ENCODE assay signal across 8 cellular contexts in genomic region chr12:25958254-25959068, GRCh38. TPM values are rescaled to one million over a fixed set of nuclear protein-coding genes. Genes with fewer than 3 reads are reported as not detected.
DNase-seq lines count a peak whose midpoint lies in the region; ATAC-seq and FAIRE-seq lines count a peak whose summit lies in the region.

TSS of gene RASSF8 (plus strand) at chr12:25958682. CDS start at chr12:26055344, 96,662 bp downstream.

- no peaks in the 10 kb centered on the region for H3K9me3 Mint-ChIP-seq in activated T-helper 2 cell treated with anti-CD3 and anti-CD28 coated beads, Interferon-gamma antibody, Interleukin-2, Interleukin-4, amounts not matched to agents 10 μg/mL and 5 μg/mL and 100 μg/mL, durations not matched to agents 14 hours and 24 hours and 36 hours
- no peaks in the 10 kb centered on the region for H3K9me3 Mint-ChIP-seq in natural killer cell treated with Interleukin-12 subunit alpha and Interleukin-12 subunit beta and Interleukin-15 and Interleukin-18, amount 100 ng/mL, for 72 hours

- intact Hi-C loops in activated T-helper 2 cell treated with anti-CD3 and anti-CD28 coated beads, Interferon-gamma antibody, Interleukin-2, Interleukin-4, amounts not matched to agents 10 μg/mL and 5 μg/mL and 100 μg/mL, durations not matched to agents 14 hours and 24 hours and 36 hours (cut with micrococcal nuclease), result loop anchor here (5.0 kb wide), 2 partner anchors 164 to 756 kb away; no protein-coding TSS in a partner anchor

- H3K36me3 Mint-ChIP-seq in activated T-helper 2 cell treated with anti-CD3 and anti-CD28 coated beads, Interferon-gamma antibody, Interleukin-2, Interleukin-4, amounts not matched to agents 10 μg/mL and 5 μg/mL and 100 μg/mL, durations not matched to agents 14 hours and 24 hours and 36 hours (ENCODE audit: low read depth), result no peaks in the 10 kb centered on the region
- H3K36me3 Mint-ChIP-seq in natural killer cell treated with Interleukin-12 subunit alpha and Interleukin-12 subunit beta and Interleukin-15 and Interleukin-18, amount 100 ng/mL, for 72 hours, result peaks cover 4% of the 10 kb centered on the region

- H3K4me3 Mint-ChIP-seq in activated T-helper 2 cell treated with anti-CD3 and anti-CD28 coated beads, Interferon-gamma antibody, Interleukin-2, Interleukin-4, amounts not matched to agents 10 μg/mL and 5 μg/mL and 100 μg/mL, durations not matched to agents 14 hours and 24 hours and 36 hours (ENCODE audit: low read depth), result peak within 1 kb of the TSS; percentile 79
- peak within 1 kb of the TSS; percentile 78 for H3K4me3 Mint-ChIP-seq in natural killer cell treated with Interleukin-12 subunit alpha and Interleukin-12 subunit beta and Interleukin-15 and Interleukin-18, amount 100 ng/mL, for 72 hours

- DNase-seq in Ammon's horn (ENCODE audit: low spot score), result peak; percentile 66
- DNase-seq in GM18507 (ENCODE audit: extremely low spot score, insufficient read length, low read depth), result peak; percentile 26
- peak; percentile 45 for DNase-seq in NCI-H2227 (lab: John Stamatoyannopoulos, UW; ENCODE audit: unreplicated experiment)
- peak; percentile 11 for DNase-seq in activated T-helper 2 cell treated with anti-CD3 and anti-CD28 coated beads, Interferon-gamma antibody, Interleukin-2, Interleukin-4, amounts not matched to agents 10 μg/mL and 5 μg/mL and 100 μg/mL, durations not matched to agents 14 hours and 24 hours and 36 hours (ENCODE audit: low spot score)
- DNase-seq in frontal cortex (ENCODE audit: low spot score in 2 of 2), result peak; percentile 86 to 88
- peak; percentile 60 for DNase-seq in natural killer cell treated with Interleukin-12 subunit alpha and Interleukin-12 subunit beta and Interleukin-15 and Interleukin-18, amount 100 ng/mL, for 72 hours (ENCODE audit: low spot score)

- peaks cover 64% of the 10 kb centered on the region for H3K27me3 Mint-ChIP-seq in activated T-helper 2 cell treated with anti-CD3 and anti-CD28 coated beads, Interferon-gamma antibody, Interleukin-2, Interleukin-4, amounts not matched to agents 10 μg/mL and 5 μg/mL and 100 μg/mL, durations not matched to agents 14 hours and 24 hours and 36 hours (ENCODE audit: low read depth)
- peaks cover 42 to 68% of the 10 kb centered on the region in 2 donors for H3K27me3 Mint-ChIP-seq in natural killer cell treated with Interleukin-12 subunit alpha and Interleukin-12 subunit beta and Interleukin-15 and Interleukin-18, amount 100 ng/mL, for 72 hours

- H3K4me1 Mint-ChIP-seq in activated T-helper 2 cell treated with anti-CD3 and anti-CD28 coated beads, Interferon-gamma antibody, Interleukin-2, Interleukin-4, amounts not matched to agents 10 μg/mL and 5 μg/mL and 100 μg/mL, durations not matched to agents 14 hours and 24 hours and 36 hours (ENCODE audit: low read depth), result peaks cover 6% of the 10 kb centered on the region
- peaks cover 8 to 14% of the 10 kb centered on the region in 2 donors for H3K4me1 Mint-ChIP-seq in natural killer cell treated with Interleukin-12 subunit alpha and Interleukin-12 subunit beta and Interleukin-15 and Interleukin-18, amount 100 ng/mL, for 72 hours (ENCODE audit: low read depth in 2 of 2)

- ATAC-seq in HG02938 (IDR thresholded peaks at IDR 0.05; ENCODE audit: unreplicated experiment), result peak; percentile 66
- peak; percentile 84 to 91 for ATAC-seq in natural killer cell treated with Interleukin-12 subunit alpha and Interleukin-12 subunit beta and Interleukin-15 and Interleukin-18, amount 100 ng/mL, for 72 hours
- ATAC-seq in GM18870 (IDR thresholded peaks at IDR 0.05; ENCODE audit: unreplicated experiment), result no peak

- no peak within 1 kb of the TSS for H3K27ac Mint-ChIP-seq in activated T-helper 2 cell treated with anti-CD3 and anti-CD28 coated beads, Interferon-gamma antibody, Interleukin-2, Interleukin-4, amounts not matched to agents 10 μg/mL and 5 μg/mL and 100 μg/mL, durations not matched to agents 14 hours and 24 hours and 36 hours
- no peak within 1 kb of the TSS for H3K27ac Mint-ChIP-seq in natural killer cell treated with Interleukin-12 subunit alpha and Interleukin-12 subunit beta and Interleukin-15 and Interleukin-18, amount 100 ng/mL, for 72 hours

- no peak for FAIRE-seq in GM18507 (lab: Jason Lieb, UNC)
- no peak for FAIRE-seq in frontal cortex (lab: Jason Lieb, UNC)

RNA-seq across cellular contexts. Expression of gene RASSF8, which starts in this region (rescaled TPM):
- total RNA-seq in activated T-helper 2 cell treated with anti-CD3 and anti-CD28 coated beads, Interferon-gamma antibody, Interleukin-2, Interleukin-4, amounts not matched to agents 10 μg/mL and 5 μg/mL and 100 μg/mL, durations not matched to agents 14 hours and 24 hours and 36 hours, result 0.16 and 0.28 TPM in 2 replicates
- 19.2 TPM for total RNA-seq in frontal cortex
- total RNA-seq in natural killer cell treated with Interleukin-12 subunit alpha and Interleukin-12 subunit beta and Interleukin-15 and Interleukin-18, amount 100 ng/mL, for 72 hours, result 1 to 10 TPM; 3.5 to 5.7 TPM

Comparison
In these comparisons a context has a peak if more than half of its experiments do, and no peak if none do; other contexts are left out.
1. Peak in DNase-seq in activated T-helper 2 cell treated with anti-CD3 and anti-CD28 coated beads, Interferon-gamma antibody, Interleukin-2, Interleukin-4, amounts not matched to agents 10 μg/mL and 5 μg/mL and 100 μg/mL, durations not matched to agents 14 hours and 24 hours and 36 hours; RNA of the gene not detected or under 1 TPM.
2. DNase-seq: peak in every context shown above with its lines; median percentile 87 in frontal cortex; 66 in Ammon's horn; 60 in natural killer cell treated with Interleukin-12 subunit alpha and Interleukin-12 subunit beta and Interleukin-15 and Interleukin-18, amount 100 ng/mL, for 72 hours; 45 in NCI-H2227; 26 in GM18507; 11 in activated T-helper 2 cell treated with anti-CD3 and anti-CD28 coated beads, Interferon-gamma antibody, Interleukin-2, Interleukin-4, amounts not matched to agents 10 μg/mL and 5 μg/mL and 100 μg/mL, durations not matched to agents 14 hours and 24 hours and 36 hours.